Comparison of ENCODE assay signal across 12 cellular contexts in genomic region chr1:148526587-148526986, GRCh38. TPM values are rescaled to one million over a fixed set of nuclear protein-coding genes. Genes with fewer than 3 reads are reported as not detected.
DNase-seq lines count a peak whose midpoint lies in the region; ATAC-seq and TF ChIP-seq lines count a peak whose summit lies in the region.
"Not testable (repeated sequence)": the region's sequence is repeated elsewhere in the genome, so short reads cannot be mapped to it uniquely, and the experiment has no call there.
"Had no signal": no experiment of that assay in that cellular context is flagged by ENCODE, and none has a peak within 500 bp of the region (broad histone marks: within the 10 kb centered on the region; RNA-seq: fewer than 3 reads in every experiment).

No MANE protein-coding gene starts in this region.

- not testable (repeated sequence) for H3K36me3 Mint-ChIP-seq in CD8-positive, alpha-beta T cell; activated CD4-positive, alpha-beta T cell treated with anti-CD3 and anti-CD28 coated beads, Interleukin-2, amount 10 ng/mL, durations not matched to agents 7 days and 5 days (ENCODE audit: low read depth); activated CD8-positive, alpha-beta T cell treated with anti-CD3 and anti-CD28 coated beads, Interleukin-2, amount 10 ng/mL, durations not matched to agents 7 days and 5 days (ENCODE audit: low read depth); activated naive CD4-positive, alpha-beta T cell treated with anti-CD3 and anti-CD28 coated beads for 36 hours (ENCODE audit: low read depth)

- CTCF ChIA-PET in CD8-positive, alpha-beta T cell (lab: Charles Lee); activated CD4-positive, alpha-beta T cell treated with anti-CD3 and anti-CD28 coated beads, Interleukin-2, amount 10 ng/mL, durations not matched to agents 7 days and 5 days (lab: Charles Lee); activated CD8-positive, alpha-beta T cell treated with anti-CD3 and anti-CD28 coated beads, Interleukin-2, amount 10 ng/mL, durations not matched to agents 7 days and 5 days (lab: Charles Lee); activated naive CD4-positive, alpha-beta T cell treated with anti-CD3 and anti-CD28 coated beads for 36 hours (lab: Charles Lee): not testable (repeated sequence)

- intact Hi-C loops in CD8-positive, alpha-beta T cell (cut with DNase I, micrococcal nuclease), result loop anchor here in 1 of 2 experiments (10.0 kb wide), 1 partner anchor 152 kb away; no protein-coding TSS in a partner anchor
- intact Hi-C loops in activated naive CD4-positive, alpha-beta T cell treated with anti-CD3 and anti-CD28 coated beads for 36 hours (cut with micrococcal nuclease); esophagus muscularis mucosa (cut with DNase I): not testable (repeated sequence)

- WGBS in esophagus muscularis mucosa, result no CpG with 5 or more reads among the region's 2 CpGs

- not testable (repeated sequence) for H3K27ac Mint-ChIP-seq in CD8-positive, alpha-beta T cell; activated CD4-positive, alpha-beta T cell treated with anti-CD3 and anti-CD28 coated beads, Interleukin-2, amount 10 ng/mL, durations not matched to agents 7 days and 5 days; activated CD8-positive, alpha-beta T cell treated with anti-CD3 and anti-CD28 coated beads, Interleukin-2, amount 10 ng/mL, durations not matched to agents 7 days and 5 days; activated naive CD4-positive, alpha-beta T cell treated with anti-CD3 and anti-CD28 coated beads for 36 hours

- H3K27ac ChIP-seq in CD8-positive, alpha-beta T cell (ENCODE audit: low read depth, low read length); esophagus muscularis mucosa (replicated peaks in 1 of 4): not testable (repeated sequence)

- TF ChIP-seq EP300 in esophagus muscularis mucosa (IDR thresholded peaks at IDR 0.05), result not testable (repeated sequence)

- H3K4me1 ChIP-seq in CD8-positive, alpha-beta T cell (ENCODE audit: insufficient read depth, low read length); esophagus muscularis mucosa: not testable (repeated sequence)

- H3K9me3 ChIP-seq in CD8-positive, alpha-beta T cell (ENCODE audit: low read length); esophagus muscularis mucosa: not testable (repeated sequence)

- not testable (repeated sequence) for TF ChIP-seq POLR2A in esophagus muscularis mucosa (IDR thresholded peaks at IDR 0.05; ENCODE audit: low read depth)

- DNase-seq in CD8-positive, alpha-beta T cell, result peak in 4 of 7 experiments; percentile 15 to 61 (median 24)
- peak; percentile 7 for DNase-seq in activated CD4-positive, alpha-beta T cell treated with anti-CD3 and anti-CD28 coated beads, Interleukin-2, amount 10 ng/mL, durations not matched to agents 7 days and 5 days
- DNase-seq in activated CD8-positive, alpha-beta T cell treated with anti-CD3 and anti-CD28 coated beads, Interleukin-2, amount 10 ng/mL, durations not matched to agents 7 days and 5 days, result peak; percentile 22
- peak; percentile 35 for DNase-seq in activated CD8-positive, alpha-beta memory T cell treated with anti-CD3 and anti-CD28 coated beads, Interleukin-2, amount 50 U/mL, for 48 hours
- peak; percentile 61 for DNase-seq in activated effector memory CD4-positive, alpha-beta T cell treated with anti-CD3 and anti-CD28 coated beads, Interleukin-2, amount 50 U/mL, for 16 hours
- DNase-seq in activated naive CD4-positive, alpha-beta T cell treated with anti-CD3 and anti-CD28 coated beads for 36 hours, result peak; percentile 18
- peak; percentile 0 for DNase-seq in esophagus muscularis mucosa (ENCODE audit: extremely low spot score)
- DNase-seq in stimulated activated naive CD8-positive, alpha-beta T cell treated with anti-CD3 and anti-CD28 coated beads, Interleukin-15, Interleukin-2, amounts not matched to agents 100 U/mL and 50 U/mL, for 24 hours, result peak; percentile 3

- H3K27me3 ChIP-seq in CD8-positive, alpha-beta T cell (ENCODE audit: insufficient read depth, low read length); esophagus muscularis mucosa: not testable (repeated sequence)

- POLR2A ChIA-PET in CD8-positive, alpha-beta T cell (lab: Charles Lee); activated CD4-positive, alpha-beta T cell treated with anti-CD3 and anti-CD28 coated beads, Interleukin-2, amount 10 ng/mL, durations not matched to agents 7 days and 5 days (lab: Charles Lee); activated CD8-positive, alpha-beta T cell treated with anti-CD3 and anti-CD28 coated beads, Interleukin-2, amount 10 ng/mL, durations not matched to agents 7 days and 5 days (lab: Charles Lee): not testable (repeated sequence)

- not testable (repeated sequence) for ATAC-seq in CD8-positive, alpha-beta T cell; activated CD8-positive, alpha-beta T cell treated with anti-CD3 and anti-CD28 coated beads, Interleukin-2, amount 10 ng/mL, durations not matched to agents 7 days and 5 days; stimulated activated naive CD8-positive, alpha-beta T cell treated with anti-CD3 and anti-CD28 coated beads, Interleukin-15, Interleukin-2, amounts not matched to agents 100 U/mL and 50 U/mL, for 24 hours

- H3K36me3 ChIP-seq in CD8-positive, alpha-beta T cell (ENCODE audit: insufficient read depth, low read length); esophagus muscularis mucosa: not testable (repeated sequence)

- not testable (repeated sequence) for H3K9me3 Mint-ChIP-seq in CD8-positive, alpha-beta T cell; activated CD4-positive, alpha-beta T cell treated with anti-CD3 and anti-CD28 coated beads, Interleukin-2, amount 10 ng/mL, durations not matched to agents 7 days and 5 days; activated CD8-positive, alpha-beta T cell treated with anti-CD3 and anti-CD28 coated beads, Interleukin-2, amount 10 ng/mL, durations not matched to agents 7 days and 5 days (ENCODE audit: insufficient read depth); activated naive CD4-positive, alpha-beta T cell treated with anti-CD3 and anti-CD28 coated beads for 36 hours

- not testable (repeated sequence) for H3K4me3 Mint-ChIP-seq in CD8-positive, alpha-beta T cell; activated CD4-positive, alpha-beta T cell treated with anti-CD3 and anti-CD28 coated beads, Interleukin-2, amount 10 ng/mL, durations not matched to agents 7 days and 5 days; activated CD8-positive, alpha-beta T cell treated with anti-CD3 and anti-CD28 coated beads, Interleukin-2, amount 10 ng/mL, durations not matched to agents 7 days and 5 days; activated naive CD4-positive, alpha-beta T cell treated with anti-CD3 and anti-CD28 coated beads for 36 hours

- not testable (repeated sequence) for H3K4me3 ChIP-seq in CD8-positive, alpha-beta T cell (ENCODE audit: low read depth, low read length); esophagus muscularis mucosa

- TF ChIP-seq CTCF in CD8-positive, alpha-beta T cell (IDR thresholded peaks at IDR 0.05); esophagus muscularis mucosa (IDR thresholded peaks at IDR 0.05): not testable (repeated sequence)

- H3K4me1 Mint-ChIP-seq in CD8-positive, alpha-beta T cell (ENCODE audit: low read depth); activated CD4-positive, alpha-beta T cell treated with anti-CD3 and anti-CD28 coated beads, Interleukin-2, amount 10 ng/mL, durations not matched to agents 7 days and 5 days; activated naive CD4-positive, alpha-beta T cell treated with anti-CD3 and anti-CD28 coated beads for 36 hours (ENCODE audit: low read depth): not testable (repeated sequence)
- peaks cover 12% of the 10 kb centered on the region for H3K4me1 Mint-ChIP-seq in activated CD8-positive, alpha-beta T cell treated with anti-CD3 and anti-CD28 coated beads, Interleukin-2, amount 10 ng/mL, durations not matched to agents 7 days and 5 days (ENCODE audit: low read depth)

- not testable (repeated sequence) for H3K27me3 Mint-ChIP-seq in CD8-positive, alpha-beta T cell (ENCODE audit: low read depth); activated CD4-positive, alpha-beta T cell treated with anti-CD3 and anti-CD28 coated beads, Interleukin-2, amount 10 ng/mL, durations not matched to agents 7 days and 5 days; activated CD8-positive, alpha-beta T cell treated with anti-CD3 and anti-CD28 coated beads, Interleukin-2, amount 10 ng/mL, durations not matched to agents 7 days and 5 days (ENCODE audit: low read depth); activated naive CD4-positive, alpha-beta T cell treated with anti-CD3 and anti-CD28 coated beads for 36 hours (ENCODE audit: low read depth)

RNA-seq across cellular contexts. Expression of gene PPIAL4G, which starts 43.5 kb away (rescaled TPM):
- total RNA-seq in CD8-positive, alpha-beta T cell, result under 1 TPM; 0.11 to 0.25 TPM
- 1 to 10 TPM in 1 of 2 experiments, under 1 TPM in 1; 0.84 to 1.1 TPM for total RNA-seq in activated CD4-positive, alpha-beta T cell treated with anti-CD3 and anti-CD28 coated beads, Interleukin-2, amount 10 ng/mL, durations not matched to agents 7 days and 5 days
- under 1 TPM; 0.60 to 0.66 TPM for total RNA-seq in activated CD8-positive, alpha-beta T cell treated with anti-CD3 and anti-CD28 coated beads, Interleukin-2, amount 10 ng/mL, durations not matched to agents 7 days and 5 days
- under 1 TPM; 0.10 to 0.12 TPM for total RNA-seq in activated naive CD4-positive, alpha-beta T cell treated with anti-CD3 and anti-CD28 coated beads for 36 hours
- total RNA-seq in esophagus muscularis mucosa, result not detected
- total RNA-seq: A673, Daoy, G401, GM12878 had no signal

Comparison
In these comparisons a context has a peak if more than half of its experiments do, and no peak if none do; other contexts are left out.
1. DNase-seq: peak in every context shown above with its lines; median percentile 61 in activated effector memory CD4-positive, alpha-beta T cell treated with anti-CD3 and anti-CD28 coated beads, Interleukin-2, amount 50 U/mL, for 16 hours; 35 in activated CD8-positive, alpha-beta memory T cell treated with anti-CD3 and anti-CD28 coated beads, Interleukin-2, amount 50 U/mL, for 48 hours; 24 in CD8-positive, alpha-beta T cell; 22 in activated CD8-positive, alpha-beta T cell treated with anti-CD3 and anti-CD28 coated beads, Interleukin-2, amount 10 ng/mL, durations not matched to agents 7 days and 5 days; 18 in activated naive CD4-positive, alpha-beta T cell treated with anti-CD3 and anti-CD28 coated beads for 36 hours; 7 in activated CD4-positive, alpha-beta T cell treated with anti-CD3 and anti-CD28 coated beads, Interleukin-2, amount 10 ng/mL, durations not matched to agents 7 days and 5 days; 3 in stimulated activated naive CD8-positive, alpha-beta T cell treated with anti-CD3 and anti-CD28 coated beads, Interleukin-15, Interleukin-2, amounts not matched to agents 100 U/mL and 50 U/mL, for 24 hours; 0 in esophagus muscularis mucosa.